ENCODE assay signal across 8 cellular contexts in genomic region chr17:47949197-47949759, GRCh38. TPM values are rescaled to one million over a fixed set of nuclear protein-coding genes. Genes with fewer than 3 reads are reported as not detected.
A peak's percentile ranks its signal among the peaks of the same experiment; 100 is the strongest.
DNase-seq lines count a peak whose midpoint lies in the region; ATAC-seq and TF ChIP-seq lines count a peak whose summit lies in the region.

No MANE protein-coding gene starts in this region.

- H3K27me3 ChIP-seq in Peyer's patch = no peaks in the 10 kb centered on the region

- H3K9me3 ChIP-seq in Peyer's patch = no peaks in the 10 kb centered on the region

- no peaks in the 10 kb centered on the region for H3K27me3 Mint-ChIP-seq in activated T-helper 17 cell treated with anti-CD3 and anti-CD28 coated beads, Interleukin-2, amount 50 U/mL, for 72 hours
- H3K27me3 Mint-ChIP-seq in nephron progenitor cell (ENCODE audit: low read depth, poor library complexity) = peaks cover 7% of the 10 kb centered on the region
- H3K27me3 Mint-ChIP-seq in stimulated activated naive B cell treated with anti-CD40 and anti-IgM and Interleukin-4, amounts not matched to agents 10 μg/mL and 1 μg/mL and 100 μg/mL, for 72 hours = no peaks in the 10 kb centered on the region

- TF ChIP-seq CTCF in AG09309 (IDR thresholded peaks at IDR 0.05; ENCODE audit: control insufficient read depth, insufficient read depth, low read depth, low read length, missing control alignments) (peak; percentile 94), Peyer's patch (IDR thresholded peaks at IDR 0.05) (peak; percentile 69 to 95 (median 91)), nephron progenitor cell (IDR thresholded peaks at IDR 0.05) (peak; percentile 91)

- H3K4me3 ChIP-seq in AG09309 (ENCODE audit: control insufficient read depth, low read depth, low read length) = peak overlapping the region; percentile 4; the same call in 1 of the 2 replicates
- peak overlapping the region in 3 of 4 donors; percentile 7 to 34 (median 29) for H3K4me3 ChIP-seq in Peyer's patch

- peaks cover 20% of the 10 kb centered on the region for H3K4me1 Mint-ChIP-seq in activated T-helper 17 cell treated with anti-CD3 and anti-CD28 coated beads, Interleukin-2, amount 50 U/mL, for 72 hours
- H3K4me1 Mint-ChIP-seq in nephron progenitor cell = peaks cover 17% of the 10 kb centered on the region
- H3K4me1 Mint-ChIP-seq in stimulated activated naive B cell treated with anti-CD40 and anti-IgM and Interleukin-4, amounts not matched to agents 10 μg/mL and 1 μg/mL and 100 μg/mL, for 72 hours = peaks cover 41 to 58% of the 10 kb centered on the region in 2 donors

- H3K27ac Mint-ChIP-seq in activated T-helper 17 cell treated with anti-CD3 and anti-CD28 coated beads, Interleukin-2, amount 50 U/mL, for 72 hours = peak overlapping the region; percentile 70
- H3K27ac Mint-ChIP-seq in nephron progenitor cell = peak overlapping the region; percentile 41
- peak overlapping the region; percentile 85 for H3K27ac Mint-ChIP-seq in stimulated activated naive B cell treated with anti-CD40 and anti-IgM and Interleukin-4, amounts not matched to agents 10 μg/mL and 1 μg/mL and 100 μg/mL, for 72 hours

- H3K9me3 Mint-ChIP-seq in activated T-helper 17 cell treated with anti-CD3 and anti-CD28 coated beads, Interleukin-2, amount 50 U/mL, for 72 hours = no peaks in the 10 kb centered on the region
- H3K9me3 Mint-ChIP-seq in nephron progenitor cell = no peaks in the 10 kb centered on the region
- H3K9me3 Mint-ChIP-seq in stimulated activated naive B cell treated with anti-CD40 and anti-IgM and Interleukin-4, amounts not matched to agents 10 μg/mL and 1 μg/mL and 100 μg/mL, for 72 hours = no peaks in the 10 kb centered on the region

- peaks cover 0 to 25% (median 0%) of the 10 kb centered on the region in 3 donors for H3K36me3 ChIP-seq in Peyer's patch

- peak overlapping the region; percentile 29 to 96 (median 65) for H3K27ac ChIP-seq in Peyer's patch

- DNase-seq in AG09309 (ENCODE audit: low read depth) (peak; percentile 47), GM19240 (ENCODE audit: insufficient read length, low spot score) (peak; percentile 58), LHCN-M2 (ENCODE audit: low read depth) (peak; percentile 73), Peyer's patch (peak; percentile 84 to 95 (median 93)), fibroblast of peridontal ligament (ENCODE audit: extremely low read depth) (peak; percentile 85), nephron progenitor cell (peak; percentile 98)
- DNase-seq in stimulated activated naive B cell treated with anti-CD40 and anti-IgM and Interleukin-4, amounts not matched to agents 10 μg/mL and 1 μg/mL and 100 μg/mL, for 72 hours = peak; percentile 62

- H3K4me1 ChIP-seq in Peyer's patch = peaks cover 0 to 43% (median 8%) of the 10 kb centered on the region in 4 donors

- TF ChIP-seq POLR2A in Peyer's patch (IDR thresholded peaks at IDR 0.05) = peak; percentile 15 to 31

- H3K4me3 Mint-ChIP-seq in activated T-helper 17 cell treated with anti-CD3 and anti-CD28 coated beads, Interleukin-2, amount 50 U/mL, for 72 hours = peak overlapping the region; percentile 50
- H3K4me3 Mint-ChIP-seq in nephron progenitor cell = peak overlapping the region; percentile 60
- peak overlapping the region; percentile 62 to 77 for H3K4me3 Mint-ChIP-seq in stimulated activated naive B cell treated with anti-CD40 and anti-IgM and Interleukin-4, amounts not matched to agents 10 μg/mL and 1 μg/mL and 100 μg/mL, for 72 hours

- peaks cover 58% of the 10 kb centered on the region for H3K36me3 Mint-ChIP-seq in activated T-helper 17 cell treated with anti-CD3 and anti-CD28 coated beads, Interleukin-2, amount 50 U/mL, for 72 hours (ENCODE audit: low read depth)
- no peaks in the 10 kb centered on the region for H3K36me3 Mint-ChIP-seq in nephron progenitor cell (ENCODE audit: low read depth)
- peaks cover 34 to 72% of the 10 kb centered on the region in 2 donors for H3K36me3 Mint-ChIP-seq in stimulated activated naive B cell treated with anti-CD40 and anti-IgM and Interleukin-4, amounts not matched to agents 10 μg/mL and 1 μg/mL and 100 μg/mL, for 72 hours

- peak; percentile 83 for ATAC-seq in activated T-helper 17 cell treated with anti-CD3 and anti-CD28 coated beads, Interleukin-2, amount 50 U/mL, for 72 hours (replicated peaks)
- ATAC-seq in stimulated activated naive B cell treated with anti-CD40 and anti-IgM and Interleukin-4, amounts not matched to agents 10 μg/mL and 1 μg/mL and 100 μg/mL, for 72 hours (replicated peaks) = peak; percentile 77 to 84

RNA-seq across cellular contexts. Expression of gene PNPO, which starts 7.9 kb away (rescaled TPM):
- total RNA-seq in LHCN-M2 (2014; rRNA removed) (47.6 and 54.1 TPM in 2 replicates), Peyer's patch (100 to 1,000 TPM in 1 of 4 donors, 10 to 100 TPM in 3; 23.9 to 103 (median 64.6) TPM)
- 14.3 TPM for polyA plus RNA-seq in LHCN-M2 (2012)
- total RNA-seq in activated T-helper 17 cell treated with anti-CD3 and anti-CD28 coated beads, Interleukin-2, amount 50 U/mL, for 72 hours = 10 to 100 TPM; 18.0 to 33.7 TPM

RNA-seq across cellular contexts. Expression of gene PRR15L, which starts 8.4 kb away (rescaled TPM):
- total RNA-seq in LHCN-M2 (2014; rRNA removed) (not detected in 2 replicates), Peyer's patch (100 to 1,000 TPM in 3 of 4 donors, 10 to 100 TPM in 1; 88.3 to 358 (median 288) TPM)
- 0.07 TPM for polyA plus RNA-seq in LHCN-M2 (2012)
- total RNA-seq in activated T-helper 17 cell treated with anti-CD3 and anti-CD28 coated beads, Interleukin-2, amount 50 U/mL, for 72 hours = not detected

RNA-seq across cellular contexts. Expression of gene CDK5RAP3, which starts 21.6 kb away (rescaled TPM):
- total RNA-seq in LHCN-M2 (2014; rRNA removed) (93.8 and 94.9 TPM in 2 replicates), Peyer's patch (1,000 to 10,000 TPM in 1 of 4 donors, 100 to 1,000 TPM in 3; 198 to 1,062 (median 553) TPM)
- polyA plus RNA-seq in LHCN-M2 (2012) = 84.8 TPM
- total RNA-seq in activated T-helper 17 cell treated with anti-CD3 and anti-CD28 coated beads, Interleukin-2, amount 50 U/mL, for 72 hours = 100 to 1,000 TPM; 139 to 216 TPM

RNA-seq across cellular contexts. Expression of gene SP2, which starts 53.2 kb away (rescaled TPM):
- total RNA-seq in LHCN-M2 (2014; rRNA removed) = 1.7 and 3.4 TPM in 2 replicates
- 12.0 TPM for polyA plus RNA-seq in LHCN-M2 (2012)
- total RNA-seq in Peyer's patch = 10 to 100 TPM in 3 of 4 donors, 1 to 10 TPM in 1; 8.6 to 29.7 (median 16.6) TPM
- total RNA-seq in activated T-helper 17 cell treated with anti-CD3 and anti-CD28 coated beads, Interleukin-2, amount 50 U/mL, for 72 hours = 10 to 100 TPM; 23.7 to 24.2 TPM

Comparison
In these comparisons a context has a peak if more than half of its experiments do, and no peak if none do; other contexts are left out.
1. Peak in every context shown above with its lines: DNase-seq, ATAC-seq, H3K4me3 ChIP-seq and H3K27ac ChIP-seq.
2. DNase-seq: peak in every context shown above with its lines; median percentile 98 in nephron progenitor cell; 93 in Peyer's patch; 85 in fibroblast of peridontal ligament; 73 in LHCN-M2; 62 in stimulated activated naive B cell treated with anti-CD40 and anti-IgM and Interleukin-4, amounts not matched to agents 10 μg/mL and 1 μg/mL and 100 μg/mL, for 72 hours; 58 in GM19240; 47 in AG09309.
3. RNA of gene PRR15L, which starts 8.4 kb away (total RNA-seq): 88.3 to 358 TPM in Peyer's patch; not detected in LHCN-M2 and not detected in activated T-helper 17 cell treated with anti-CD3 and anti-CD28 coated beads, Interleukin-2, amount 50 U/mL, for 72 hours; every median in the first group is over 10 times any median in the second.